11 cellular contexts compared by ENCODE assay signal in the genomic region with DNA sequence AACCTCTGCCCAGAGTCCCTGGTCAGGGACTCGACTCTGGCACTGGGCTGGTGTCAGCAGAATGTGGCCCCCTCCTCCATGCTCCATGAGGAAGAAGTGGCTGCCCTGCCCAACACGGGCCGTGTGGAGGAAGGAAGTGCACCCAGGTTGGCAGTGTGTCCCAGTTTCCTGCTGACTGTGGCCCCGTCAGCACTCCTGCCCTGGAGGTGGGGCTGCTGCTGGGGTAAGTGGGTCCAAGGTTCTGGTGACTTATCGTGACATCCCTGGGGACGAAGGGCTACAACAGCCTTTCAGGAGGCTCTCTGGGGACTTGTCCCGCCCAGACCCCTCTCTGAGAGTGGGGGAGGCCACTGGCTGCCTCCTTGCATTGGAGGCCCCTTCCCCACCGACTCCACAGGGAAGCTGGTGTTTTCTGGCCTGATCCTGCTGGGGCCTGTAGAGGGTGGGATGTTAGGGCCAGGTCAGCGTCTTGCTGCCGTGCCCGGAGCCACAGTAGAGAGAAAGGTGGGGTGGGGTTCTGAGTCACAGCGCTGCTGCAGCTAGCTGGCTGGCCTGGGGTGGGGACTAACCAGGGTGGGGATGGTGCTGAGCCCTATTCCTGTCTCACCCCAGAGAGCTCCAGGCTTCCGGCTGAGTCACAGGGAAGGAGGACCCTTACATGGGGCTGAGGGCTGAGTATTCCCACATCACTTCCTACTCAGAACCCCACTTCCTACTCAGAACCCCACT. TPM values are rescaled to one million over a fixed set of nuclear protein-coding genes. Genes with fewer than 3 reads are reported as not detected.
DNase-seq lines count a peak whose midpoint lies in the region; ATAC-seq, FAIRE-seq and TF ChIP-seq lines count a peak whose summit lies in the region.
"Had no signal": no experiment of that assay in that cellular context is flagged by ENCODE, and none has a peak within 500 bp of the region (broad histone marks: within the 10 kb centered on the region; RNA-seq: fewer than 3 reads in every experiment).

No MANE protein-coding gene starts in this region.

- DNase-seq in HPDE6-E6E7 (ENCODE audit: extremely low spot score) (peak; percentile 98), brain microvascular endothelial cell (peak; percentile 47), keratinocyte (ENCODE audit: low read depth, low spot score) (peak; percentile 96), T-helper 2 cell (no peak), Karpas-422 (no peak)
- no peak for DNase-seq in stimulated activated naive B cell treated with anti-CD40 and anti-IgM and Interleukin-4, amounts not matched to agents 10 μg/mL and 1 μg/mL and 100 μg/mL, for 72 hours
- DNase-seq in stimulated activated CD8-positive, alpha-beta memory T cell treated with anti-CD3 and anti-CD28 coated beads, Interleukin-4, amount 100 ng/mL, for 48 hours: no peak
- DNase-seq: activated CD4-positive, alpha-beta T cell treated with anti-CD3 and anti-CD28 coated beads for 48 hours; NCI-H1930; ovary had no signal

- H4K20me1 ChIP-seq in keratinocyte (ENCODE audit: control insufficient read depth, extremely low read depth, insufficient read depth, low read length) (no peaks in the 10 kb centered on the region), Karpas-422 (ENCODE audit: insufficient read depth, low read depth, low read length) (no peaks in the 10 kb centered on the region)

- H3K9me3 Mint-ChIP-seq in stimulated activated naive B cell treated with anti-CD40 and anti-IgM and Interleukin-4, amounts not matched to agents 10 μg/mL and 1 μg/mL and 100 μg/mL, for 72 hours: no peaks in the 10 kb centered on the region

- H2AFZ ChIP-seq in keratinocyte (ENCODE audit: control insufficient read depth, low read length) (no peak overlapping the region), Karpas-422 (ENCODE audit: low read length) (no peak overlapping the region)

- H3K27ac Mint-ChIP-seq in stimulated activated naive B cell treated with anti-CD40 and anti-IgM and Interleukin-4, amounts not matched to agents 10 μg/mL and 1 μg/mL and 100 μg/mL, for 72 hours: peak overlapping the region; percentile 97

- H3K36me3 ChIP-seq in brain microvascular endothelial cell (replicated peaks): no peaks in the 10 kb centered on the region
- H3K36me3 ChIP-seq in keratinocyte (ENCODE audit: control insufficient read depth in 2 of 2, extremely low read depth in 1 of 2, insufficient read depth in 2 of 2, low read length in 2 of 2): peaks cover 8 to 57% of the 10 kb centered on the region in 2 experiments
- H3K36me3 ChIP-seq in Karpas-422 (ENCODE audit: insufficient read depth, low read length): no peaks in the 10 kb centered on the region
- H3K36me3 ChIP-seq: ovary had no signal

- peak overlapping the region; percentile 53 for H3K27ac ChIP-seq in brain microvascular endothelial cell
- peak overlapping the region; percentile 98 for H3K27ac ChIP-seq in keratinocyte (ENCODE audit: control insufficient read depth, insufficient read depth, low read length)
- no peak overlapping the region for H3K27ac ChIP-seq in Karpas-422 (ENCODE audit: low read length)
- H3K27ac ChIP-seq: ovary had no signal

- H3K79me2 ChIP-seq in keratinocyte (ENCODE audit: control insufficient read depth, insufficient read depth, low read length) (peaks cover 75% of the 10 kb centered on the region), Karpas-422 (ENCODE audit: low read length) (peaks cover 74% of the 10 kb centered on the region)

- H3K4me1 ChIP-seq in keratinocyte (ENCODE audit: control insufficient read depth, extremely low read depth, insufficient read depth, low read length) (peaks cover 62% of the 10 kb centered on the region), Karpas-422 (ENCODE audit: low read length) (peaks cover 30% of the 10 kb centered on the region)

- H3K4me3 ChIP-seq in brain microvascular endothelial cell (ENCODE audit: low read depth, low read length): no peak overlapping the region
- H3K4me3 ChIP-seq in keratinocyte (ENCODE audit: control insufficient read depth in 2 of 3, extremely low read depth in 1 of 3, insufficient read depth in 2 of 3, low read depth in 1 of 3, low read length in 3 of 3): peak overlapping the region in 2 of 3 experiments; percentile 57 to 60
- H3K4me3 ChIP-seq in Karpas-422 (ENCODE audit: low read length): no peak overlapping the region
- H3K4me3 ChIP-seq: ovary had no signal

- dilution Hi-C loops in keratinocyte (cut with MboI; ENCODE audit: extremely low pct_ligation_motif_present, low sequenced_read_pairs): no loop called here

- peak; percentile 70 for FAIRE-seq in keratinocyte (lab: Jason Lieb, UNC)

- H3K27me3 ChIP-seq in brain microvascular endothelial cell (replicated peaks): no peaks in the 10 kb centered on the region
- H3K27me3 ChIP-seq in keratinocyte (ENCODE audit: control insufficient read depth, extremely low read depth, insufficient read depth, low read length): no peaks in the 10 kb centered on the region
- no peaks in the 10 kb centered on the region for H3K27me3 ChIP-seq in Karpas-422 (ENCODE audit: low read length)
- H3K27me3 ChIP-seq: ovary had no signal

- no peak for ATAC-seq in stimulated activated naive B cell treated with anti-CD40 and anti-IgM and Interleukin-4, amounts not matched to agents 10 μg/mL and 1 μg/mL and 100 μg/mL, for 72 hours (replicated peaks)
- ATAC-seq in GM21619 (IDR thresholded peaks at IDR 0.05; ENCODE audit: unreplicated experiment): no peak

- H3K36me3 Mint-ChIP-seq in stimulated activated naive B cell treated with anti-CD40 and anti-IgM and Interleukin-4, amounts not matched to agents 10 μg/mL and 1 μg/mL and 100 μg/mL, for 72 hours: peaks cover 8 to 30% of the 10 kb centered on the region in 2 donors

- H3K9me1 ChIP-seq in keratinocyte (ENCODE audit: control insufficient read depth, extremely low read depth, insufficient read depth, low read length): no peaks in the 10 kb centered on the region

- H3K9me3 ChIP-seq in keratinocyte (ENCODE audit: control insufficient read depth, low read depth, low read length) (no peaks in the 10 kb centered on the region), Karpas-422 (ENCODE audit: low read length) (no peaks in the 10 kb centered on the region)
- H3K9me3 ChIP-seq: ovary had no signal

- no peaks in the 10 kb centered on the region for H3K9me2 ChIP-seq in Karpas-422 (replicated peaks; ENCODE audit: insufficient read depth, low read length)

- H3K9ac ChIP-seq in keratinocyte (ENCODE audit: control insufficient read depth, extremely low read depth, insufficient read depth, low read length) (peak overlapping the region; percentile 88), Karpas-422 (ENCODE audit: low read length) (no peak overlapping the region)

- H3K4me3 Mint-ChIP-seq in stimulated activated naive B cell treated with anti-CD40 and anti-IgM and Interleukin-4, amounts not matched to agents 10 μg/mL and 1 μg/mL and 100 μg/mL, for 72 hours: peak overlapping the region; percentile 7 to 56

- in situ Hi-C loops in brain microvascular endothelial cell (cut with HindIII; ENCODE audit: low pct_ligation_motif_present, low sequenced_read_pairs): no loop called here

- H3K4me1 Mint-ChIP-seq in stimulated activated naive B cell treated with anti-CD40 and anti-IgM and Interleukin-4, amounts not matched to agents 10 μg/mL and 1 μg/mL and 100 μg/mL, for 72 hours: peaks cover 63 to 88% of the 10 kb centered on the region in 2 donors

- H3K4me2 ChIP-seq in keratinocyte (ENCODE audit: control insufficient read depth, extremely low read depth, insufficient read depth, low read depth, low read length) (peak overlapping the region; percentile 91), Karpas-422 (ENCODE audit: low read depth, low read length, poor library complexity, severe bottlenecking) (no peak overlapping the region)

- TF ChIP-seq CTCF in brain microvascular endothelial cell (IDR thresholded peaks at IDR 0.05; ENCODE audit: low read depth, low read length, missing control alignments) (no peak), keratinocyte (optimal IDR thresholded peaks at IDR 0.05 in 1 of 3, IDR thresholded peaks at IDR 0.05 in 1 of 3, conservative IDR thresholded peaks at IDR 0.05 in 1 of 3; ENCODE audit: extremely low read depth in 1 of 3, insufficient read depth in 2 of 3, low read length in 3 of 3) (no peak)

- H3K27me3 Mint-ChIP-seq in stimulated activated naive B cell treated with anti-CD40 and anti-IgM and Interleukin-4, amounts not matched to agents 10 μg/mL and 1 μg/mL and 100 μg/mL, for 72 hours: no peaks in the 10 kb centered on the region

RNA-seq across cellular contexts. Expression of a gene that starts 10.5 kb away (rescaled TPM):
- 58.7 to 95.1 TPM (median 72.7 TPM) in 3 replicates for polyA plus RNA-seq in keratinocyte
- polyA plus RNA-seq in keratinocyte (2011; ENCODE audit: low read depth): 14.0 TPM
- polyA plus RNA-seq in keratinocyte (2011; cell fraction: cytosol; rRNA removed): 21.2 and 40.8 TPM in 2 replicates
- polyA plus RNA-seq in keratinocyte (2011; cell fraction: nucleus; rRNA removed): 116 and 175 TPM in 2 replicates
- 41.9 and 85.6 TPM in 2 replicates for polyA plus RNA-seq in keratinocyte (2012; ENCODE audit: low replicate concordance)
- 129 to 210 TPM (median 133 TPM) in 3 replicates for polyA minus RNA-seq in keratinocyte
- polyA minus RNA-seq in keratinocyte (2011; cell fraction: cytosol; rRNA and poly(A)+ RNA removed): 184 TPM
- 289 and 325 TPM in 2 replicates for polyA minus RNA-seq in keratinocyte (2011; cell fraction: nucleus; rRNA and poly(A)+ RNA removed)
- total RNA-seq in Karpas-422 (2014; rRNA removed; shearing (Covaris generic); ENCODE audit: low replicate concordance): 40.4 and 65.1 TPM in 2 replicates

RNA-seq across cellular contexts. Expression of a gene that starts 22.1 kb away (rescaled TPM):
- polyA plus RNA-seq in keratinocyte: 70.9 to 83.0 TPM (median 80.6 TPM) in 3 replicates
- polyA plus RNA-seq in keratinocyte (2011; ENCODE audit: low read depth): 33.8 TPM
- polyA plus RNA-seq in keratinocyte (2011; cell fraction: cytosol; rRNA removed): 51.8 and 74.3 TPM in 2 replicates
- 46.8 and 61.8 TPM in 2 replicates for polyA plus RNA-seq in keratinocyte (2011; cell fraction: nucleus; rRNA removed)
- 54.8 and 97.3 TPM in 2 replicates for polyA plus RNA-seq in keratinocyte (2012; ENCODE audit: low replicate concordance)
- 35.8 to 66.9 TPM (median 47.6 TPM) in 3 replicates for polyA minus RNA-seq in keratinocyte
- 38.2 TPM for polyA minus RNA-seq in keratinocyte (2011; cell fraction: cytosol; rRNA and poly(A)+ RNA removed)
- 8.5 and 8.9 TPM in 2 replicates for polyA minus RNA-seq in keratinocyte (2011; cell fraction: nucleus; rRNA and poly(A)+ RNA removed)
- total RNA-seq in Karpas-422 (2014; rRNA removed; shearing (Covaris generic); ENCODE audit: low replicate concordance): 42.1 and 64.5 TPM in 2 replicates

RNA-seq across cellular contexts. Expression of a gene that starts 22.4 kb away (rescaled TPM):
- 0.92 to 2.7 TPM (median 1.0 TPM) in 3 replicates for polyA plus RNA-seq in keratinocyte
- not detected for polyA plus RNA-seq in keratinocyte (2011; ENCODE audit: low read depth)
- 0.90 and 1.2 TPM in 2 replicates for polyA plus RNA-seq in keratinocyte (2011; cell fraction: cytosol; rRNA removed)
- polyA plus RNA-seq in keratinocyte (2011; cell fraction: nucleus; rRNA removed): 3.4 TPM in 2 replicates
- 0.28 and 1.9 TPM in 2 replicates for polyA plus RNA-seq in keratinocyte (2012; ENCODE audit: low replicate concordance)
- polyA minus RNA-seq in keratinocyte: 3.2 to 10.8 TPM (median 4.1 TPM) in 3 replicates
- 3.8 TPM for polyA minus RNA-seq in keratinocyte (2011; cell fraction: cytosol; rRNA and poly(A)+ RNA removed)
- polyA minus RNA-seq in keratinocyte (2011; cell fraction: nucleus; rRNA and poly(A)+ RNA removed): 4.0 and 4.6 TPM in 2 replicates
- total RNA-seq in Karpas-422 (2014; rRNA removed; shearing (Covaris generic); ENCODE audit: low replicate concordance): 7.8 and 11.2 TPM in 2 replicates

RNA-seq across cellular contexts. Expression of a gene that starts 37.8 kb away (rescaled TPM):
- 0.05 to 0.09 TPM (median 0.07 TPM) in 3 replicates for polyA plus RNA-seq in keratinocyte
- polyA plus RNA-seq in keratinocyte (2011; ENCODE audit: low read depth): not detected
- 0.05 and 0.10 TPM in 2 replicates for polyA plus RNA-seq in keratinocyte (2011; cell fraction: cytosol; rRNA removed)
- polyA plus RNA-seq in keratinocyte (2011; cell fraction: nucleus; rRNA removed): 0.07 and 0.22 TPM in 2 replicates
- not detected in 2 replicates for polyA plus RNA-seq in keratinocyte (2012; ENCODE audit: low replicate concordance)
- polyA minus RNA-seq in keratinocyte: 0.22 TPM in 1 of 3 replicates, not detected in the others
- polyA minus RNA-seq in keratinocyte (2011; cell fraction: cytosol; rRNA and poly(A)+ RNA removed): not detected
- polyA minus RNA-seq in keratinocyte (2011; cell fraction: nucleus; rRNA and poly(A)+ RNA removed): not detected in 2 replicates
- total RNA-seq in Karpas-422 (2014; rRNA removed; shearing (Covaris generic); ENCODE audit: low replicate concordance): 0.40 TPM in 1 of 2 replicates, not detected in the other

RNA-seq across cellular contexts. Expression of a gene that starts 53.9 kb away (rescaled TPM):
- polyA plus RNA-seq in keratinocyte: 46.3 to 60.0 TPM (median 54.9 TPM) in 3 replicates
- 47.4 TPM for polyA plus RNA-seq in keratinocyte (2011; ENCODE audit: low read depth)
- 61.7 and 79.7 TPM in 2 replicates for polyA plus RNA-seq in keratinocyte (2011; cell fraction: cytosol; rRNA removed)
- polyA plus RNA-seq in keratinocyte (2011; cell fraction: nucleus; rRNA removed): 34.7 and 36.9 TPM in 2 replicates
- 41.3 and 78.4 TPM in 2 replicates for polyA plus RNA-seq in keratinocyte (2012; ENCODE audit: low replicate concordance)
- polyA minus RNA-seq in keratinocyte: 17.5 to 25.9 TPM (median 21.8 TPM) in 3 replicates
- 26.7 TPM for polyA minus RNA-seq in keratinocyte (2011; cell fraction: cytosol; rRNA and poly(A)+ RNA removed)
- 9.2 and 12.5 TPM in 2 replicates for polyA minus RNA-seq in keratinocyte (2011; cell fraction: nucleus; rRNA and poly(A)+ RNA removed)
- total RNA-seq in Karpas-422 (2014; rRNA removed; shearing (Covaris generic); ENCODE audit: low replicate concordance): 29.9 and 41.7 TPM in 2 replicates

Comparison
In these comparisons a context has a peak if more than half of its experiments do, and no peak if none do; other contexts are left out.
1. DNase-seq: peak in HPDE6-E6E7 (single experiment), brain microvascular endothelial cell (single experiment) and keratinocyte (single experiment); none in stimulated activated naive B cell treated with anti-CD40 and anti-IgM and Interleukin-4, amounts not matched to agents 10 μg/mL and 1 μg/mL and 100 μg/mL, for 72 hours (single experiment), T-helper 2 cell (0 of 5), stimulated activated CD8-positive, alpha-beta memory T cell treated with anti-CD3 and anti-CD28 coated beads, Interleukin-4, amount 100 ng/mL, for 48 hours (single experiment) and Karpas-422 (single experiment).
2. H3K4me3 ChIP-seq: peak in keratinocyte (2 of 3); none in brain microvascular endothelial cell (single experiment) and Karpas-422 (single experiment).